Comparison of ENCODE assay signal across 30 cellular contexts in genomic region chr12:15997910-15998309, GRCh38.
"Had no signal": no experiment of that assay in that cellular context is flagged by ENCODE, and none has a peak within 500 bp of the region (broad histone marks: within the 10 kb centered on the region; RNA-seq: fewer than 3 reads in every experiment).

No MANE protein-coding gene starts in this region.

- H3K36me3 Mint-ChIP-seq: natural killer cell had no signal

- H3K4me1 Mint-ChIP-seq: neural progenitor cell; stimulated activated memory B cell treated with anti-CD40 and anti-IgM and Interleukin-4, amounts not matched to agents 10 μg/mL and 1 μg/mL and 100 μg/mL, for 72 hours; stimulated activated naive CD8-positive, alpha-beta T cell treated with anti-CD3 and anti-CD28 coated beads, Interleukin-15, amount 100 ng/mL, for 72 hours had no signal

- H3K27me3 Mint-ChIP-seq: progenitor cell of endocrine pancreas; stimulated activated memory B cell treated with anti-CD40 and anti-IgM and Interleukin-4, amounts not matched to agents 10 μg/mL and 1 μg/mL and 100 μg/mL, for 72 hours; stimulated activated naive CD8-positive, alpha-beta T cell treated with anti-CD3 and anti-CD28 coated beads, Interleukin-15, amount 100 ng/mL, for 72 hours; type B pancreatic cell had no signal

- H3K9me3 Mint-ChIP-seq: natural killer cell; nephron; neural progenitor cell; stimulated activated memory B cell treated with anti-CD40 and anti-IgM and Interleukin-4, amounts not matched to agents 10 μg/mL and 1 μg/mL and 100 μg/mL, for 72 hours; stimulated activated naive CD8-positive, alpha-beta T cell treated with anti-CD3 and anti-CD28 coated beads, Interleukin-15, amount 100 ng/mL, for 72 hours; type B pancreatic cell had no signal

- H3K4me3 ChIP-seq: neural progenitor cell, ovary, psoas muscle, skin epidermis, smooth muscle cell, spleen, suprapubic skin, testis, tibial artery, transverse colon, upper lobe of right lung, uterus had no signal

- H3K27ac Mint-ChIP-seq: natural killer cell; nephron; neural progenitor cell; progenitor cell of endocrine pancreas; stimulated activated memory B cell treated with anti-CD40 and anti-IgM and Interleukin-4, amounts not matched to agents 10 μg/mL and 1 μg/mL and 100 μg/mL, for 72 hours; stimulated activated naive CD8-positive, alpha-beta T cell treated with anti-CD3 and anti-CD28 coated beads, Interleukin-15, amount 100 ng/mL, for 72 hours; type B pancreatic cell had no signal

- DNase-seq: natural killer cell; occipital lobe; ovary; posterior cingulate gyrus; psoas muscle; right cardiac atrium; spleen; stimulated activated CD4-positive, alpha-beta T cell treated with anti-CD3 and anti-CD28 coated beads, Interleukin-12 subunit alpha, Interleukin-12 subunit beta, amount 100 ng/mL, for 4 hours; stimulated activated CD4-positive, alpha-beta T cell treated with anti-CD3 and anti-CD28 coated beads, Interleukin-1b, Interleukin-23, amount 100 ng/mL, for 48 hours; stimulated activated CD4-positive, alpha-beta T cell treated with anti-CD3 and anti-CD28 coated beads, Interleukin-4, amount 100 ng/mL, for 1 hour; stimulated activated CD4-positive, alpha-beta T cell treated with anti-CD3 and anti-CD28 coated beads, Interleukin-4, amount 100 ng/mL, for 4 hours; stimulated activated CD8-positive, alpha-beta memory T cell treated with anti-CD3 and anti-CD28 coated beads, Interleukin-4, amount 100 ng/mL, for 48 hours; stimulated activated naive CD4-positive, alpha-beta T cell; stimulated activated naive CD8-positive, alpha-beta T cell treated with anti-CD3 and anti-CD28 coated beads, Interleukin-15, amount 100 ng/mL, for 72 hours; stimulated activated naive CD8-positive, alpha-beta T cell treated with anti-CD3 and anti-CD28 coated beads, Interleukin-15, Interleukin-2, amounts not matched to agents 100 U/mL and 50 U/mL, for 24 hours; substantia nigra; testis; tibial artery; transverse colon; upper lobe of right lung; uterus had no signal

- ATAC-seq: natural killer cell; psoas muscle; right cardiac atrium; sciatic nerve; stimulated activated memory B cell treated with anti-CD40 and anti-IgM and Interleukin-4, amounts not matched to agents 10 μg/mL and 1 μg/mL and 100 μg/mL, for 72 hours; stimulated activated naive CD8-positive, alpha-beta T cell treated with anti-CD3 and anti-CD28 coated beads, Interleukin-15, amount 100 ng/mL, for 72 hours; stimulated activated naive CD8-positive, alpha-beta T cell treated with anti-CD3 and anti-CD28 coated beads, Interleukin-15, Interleukin-2, amounts not matched to agents 100 U/mL and 50 U/mL, for 24 hours; upper lobe of right lung had no signal

- H3K4me3 Mint-ChIP-seq: natural killer cell; nephron; neural progenitor cell; stimulated activated memory B cell treated with anti-CD40 and anti-IgM and Interleukin-4, amounts not matched to agents 10 μg/mL and 1 μg/mL and 100 μg/mL, for 72 hours; stimulated activated naive CD8-positive, alpha-beta T cell treated with anti-CD3 and anti-CD28 coated beads, Interleukin-15, amount 100 ng/mL, for 72 hours; type B pancreatic cell had no signal
